ENCODE assay signal across 21 cellular contexts in genomic region chr13:96730676-96731075, GRCh38.
"Had no signal": no experiment of that assay in that cellular context is flagged by ENCODE, and none has a peak within 500 bp of the region (broad histone marks: within the 10 kb centered on the region; RNA-seq: fewer than 3 reads in every experiment).

No MANE protein-coding gene starts in this region.

- H3K36me3 ChIP-seq: esophagus squamous epithelium, neural progenitor cell, pancreas, stomach, thoracic aorta, transverse colon had no signal

- DNase-seq: esophagus squamous epithelium; immature natural killer cell; kidney; left colon; mammary epithelial cell; occipital lobe; pancreas; right cardiac atrium; small intestine; stimulated activated CD4-positive, alpha-beta T cell treated with anti-CD3 and anti-CD28 coated beads, Interleukin-12 subunit alpha, Interleukin-12 subunit beta, amount 100 ng/mL, for 4 hours; stimulated activated naive CD4-positive, alpha-beta T cell; stomach; substantia nigra; transverse colon had no signal

- H3K27me3 Mint-ChIP-seq: dendritic cell treated with granulocyte-macrophage colony-stimulating factor and Interleukin-4, amounts not matched to agents 40 ng/mL and 50 ng/mL, for 4 days; natural killer cell treated with Interleukin-12 subunit alpha and Interleukin-12 subunit beta and Interleukin-15 and Interleukin-18, amount 100 ng/mL, for 72 hours; progenitor cell of endocrine pancreas had no signal

- H3K9me3 ChIP-seq: pancreas, thoracic aorta had no signal

- H3K27ac Mint-ChIP-seq: dendritic cell treated with granulocyte-macrophage colony-stimulating factor and Interleukin-4, amounts not matched to agents 40 ng/mL and 50 ng/mL, for 4 days; immature natural killer cell; mesothelial cell of epicardium; natural killer cell treated with Interleukin-12 subunit alpha and Interleukin-12 subunit beta and Interleukin-15 and Interleukin-18, amount 100 ng/mL, for 72 hours; neural progenitor cell; progenitor cell of endocrine pancreas had no signal

- H3K4me3 ChIP-seq: esophagus squamous epithelium, neural progenitor cell, pancreas, stomach, thoracic aorta, transverse colon had no signal

- H3K27ac ChIP-seq: esophagus squamous epithelium, foreskin keratinocyte, neural progenitor cell, pancreas, stomach, thoracic aorta, transverse colon had no signal

- H3K27me3 ChIP-seq: esophagus squamous epithelium, foreskin keratinocyte, neural progenitor cell, pancreas, stomach, transverse colon had no signal

- ATAC-seq: foreskin keratinocyte; left colon; natural killer cell treated with Interleukin-12 subunit alpha and Interleukin-12 subunit beta and Interleukin-15 and Interleukin-18, amount 100 ng/mL, for 72 hours; pancreas; right cardiac atrium had no signal

- H3K4me1 Mint-ChIP-seq: immature natural killer cell, mesothelial cell of epicardium, neural progenitor cell had no signal

- H3K36me3 Mint-ChIP-seq: immature natural killer cell; mesothelial cell of epicardium; natural killer cell treated with Interleukin-12 subunit alpha and Interleukin-12 subunit beta and Interleukin-15 and Interleukin-18, amount 100 ng/mL, for 72 hours; neural progenitor cell had no signal

- H3K4me3 Mint-ChIP-seq: dendritic cell treated with granulocyte-macrophage colony-stimulating factor and Interleukin-4, amounts not matched to agents 40 ng/mL and 50 ng/mL, for 4 days; immature natural killer cell; mesothelial cell of epicardium; natural killer cell treated with Interleukin-12 subunit alpha and Interleukin-12 subunit beta and Interleukin-15 and Interleukin-18, amount 100 ng/mL, for 72 hours; neural progenitor cell had no signal
